16 cellular contexts compared by ENCODE assay signal in genomic region chr6:127784468-127784867, GRCh38.
"Had no signal": no experiment of that assay in that cellular context is flagged by ENCODE, and none has a peak within 500 bp of the region (broad histone marks: within the 10 kb centered on the region; RNA-seq: fewer than 3 reads in every experiment).

No MANE protein-coding gene starts in this region.

- H3K27ac ChIP-seq: coronary artery, esophagus squamous epithelium, ovary, SJCRH30, tibial nerve, uterus had no signal

- DNase-seq: activated naive CD4-positive, alpha-beta T cell treated with Interleukin-2 at 50 U/mL for 16 hours; central memory CD4-positive, alpha-beta T cell; effector CD4-positive, alpha-beta T cell; esophagus squamous epithelium; hippocampal formation; naive B cell; ovary; SJCRH30; substantia nigra; uterus had no signal

- H3K27me3 ChIP-seq: esophagus squamous epithelium, ovary, SJCRH30, tibial nerve, uterus had no signal

- H3K4me1 Mint-ChIP-seq: brain; naive B cell; stimulated activated memory B cell treated with anti-CD40 and anti-IgM and Interleukin-4, amounts not matched to agents 10 μg/mL and 1 μg/mL and 100 μg/mL, for 72 hours had no signal

- H3K4me3 Mint-ChIP-seq: brain; naive B cell; stimulated activated memory B cell treated with anti-CD40 and anti-IgM and Interleukin-4, amounts not matched to agents 10 μg/mL and 1 μg/mL and 100 μg/mL, for 72 hours had no signal

- H3K36me3 Mint-ChIP-seq: brain; naive B cell; stimulated activated memory B cell treated with anti-CD40 and anti-IgM and Interleukin-4, amounts not matched to agents 10 μg/mL and 1 μg/mL and 100 μg/mL, for 72 hours had no signal

- H3K27ac Mint-ChIP-seq: brain; naive B cell; stimulated activated memory B cell treated with anti-CD40 and anti-IgM and Interleukin-4, amounts not matched to agents 10 μg/mL and 1 μg/mL and 100 μg/mL, for 72 hours had no signal

- H3K9me3 ChIP-seq: ovary, SJCRH30, uterus had no signal

- H3K27me3 Mint-ChIP-seq: stimulated activated memory B cell treated with anti-CD40 and anti-IgM and Interleukin-4, amounts not matched to agents 10 μg/mL and 1 μg/mL and 100 μg/mL, for 72 hours had no signal

- ATAC-seq: left lobe of liver; sciatic nerve; stimulated activated memory B cell treated with anti-CD40 and anti-IgM and Interleukin-4, amounts not matched to agents 10 μg/mL and 1 μg/mL and 100 μg/mL, for 72 hours had no signal
